In genomic region chr3:46695177-46695961, GRCh38 we compare ENCODE assay signal across 8 cellular contexts. TPM values are rescaled to one million over a fixed set of nuclear protein-coding genes. Genes with fewer than 3 reads are reported as not detected.
DNase-seq lines count a peak whose midpoint lies in the region; ATAC-seq and TF ChIP-seq lines count a peak whose summit lies in the region.

No MANE protein-coding gene starts in this region.

- DNase-seq in GF-D8 (lab: John Stamatoyannopoulos, UW) (peak; percentile 90), NCI-H524 treated with DMSO at 0.1 percent for 48 hours (lab: John Stamatoyannopoulos, UW) (peak; percentile 35), activated T-cell treated with anti-CD3 and anti-CD28 coated beads for 4 hours (peak; percentile 32), fibroblast of pulmonary artery (ENCODE audit: low read depth) (peak; percentile 82), ovary (peak in 3 of 5 donors; percentile 42 to 57 (median 46))

- H3K4me3 ChIP-seq in fibroblast of pulmonary artery (replicated peaks; ENCODE audit: low read depth, low read length) (no peak overlapping the region), ovary (no peak overlapping the region)

- peak overlapping the region; percentile 61 to 76 for H3K27ac ChIP-seq in ovary

- TF ChIP-seq CTCF in fibroblast of pulmonary artery (IDR thresholded peaks at IDR 0.05; ENCODE audit: low read length, missing control alignments), result peak; percentile 22
- no peak for TF ChIP-seq CTCF in ovary (IDR thresholded peaks at IDR 0.05)

- no peak for TF ChIP-seq POLR2A in ovary (IDR thresholded peaks at IDR 0.05)

- no peaks in the 10 kb centered on the region for H3K36me3 ChIP-seq in ovary

- no peak for TF ChIP-seq EP300 in ovary (IDR thresholded peaks at IDR 0.05)

- WGBS in ovary, 3 donors, result 86 to 88% (median 88%) methylated on average over 11 of the region's 11 CpGs

- H3K27me3 ChIP-seq in ovary, result no peaks in the 10 kb centered on the region

- H3K9me3 ChIP-seq in ovary, result no peaks in the 10 kb centered on the region

- intact Hi-C loops in ovary (cut with DNase I), result no loop called here

- ATAC-seq in GM19455 (IDR thresholded peaks at IDR 0.05; ENCODE audit: unreplicated experiment) (no peak), GM19035 (IDR thresholded peaks at IDR 0.05; ENCODE audit: unreplicated experiment) (no peak), HG02852 (IDR thresholded peaks at IDR 0.05; ENCODE audit: unreplicated experiment) (no peak)

- peaks cover 28% of the 10 kb centered on the region for H3K4me1 ChIP-seq in ovary (ENCODE audit: insufficient read depth)

RNA-seq across cellular contexts. Expression of gene ALS2CL, which starts 1.9 kb away (rescaled TPM):
- total RNA-seq in ovary, result 10 to 100 TPM in 1 of 7 donors, 1 to 10 TPM in 6; 5.7 to 13.2 (median 6.8) TPM
- 1 to 10 TPM; 3.3 to 4.9 TPM for polyA plus RNA-seq in ovary

RNA-seq across cellular contexts. Expression of gene TMIE, which starts 5.8 kb away (rescaled TPM):
- 1 to 10 TPM in 3 of 7 donors, under 1 TPM in 3, not detected in 1; 0.50 to 2.4 (median 1.0) TPM for total RNA-seq in ovary
- polyA plus RNA-seq in ovary, result 1 to 10 TPM in 1 of 2 donors, under 1 TPM in 1; 0.40 to 1.3 TPM

RNA-seq across cellular contexts. Expression of gene PRSS50, which starts 22.3 kb away (rescaled TPM):
- total RNA-seq in ovary, result under 1 TPM; 0.12 to 0.69 (median 0.35) TPM
- polyA plus RNA-seq in ovary, result under 1 TPM in 1 of 2 donors, not detected in 1; 0.23 TPM

Comparison
In these comparisons a context has a peak if more than half of its experiments do, and no peak if none do; other contexts are left out.
1. DNase-seq: peak in every context shown above with its lines; median percentile 90 in GF-D8; 82 in fibroblast of pulmonary artery; 46 in ovary; 35 in NCI-H524 treated with DMSO at 0.1 percent for 48 hours; 32 in activated T-cell treated with anti-CD3 and anti-CD28 coated beads for 4 hours.